Comparison of ENCODE assay signal across 11 cellular contexts in genomic region chr7:153886506-153887391, GRCh38.
DNase-seq lines count a peak whose midpoint lies in the region; ATAC-seq and TF ChIP-seq lines count a peak whose summit lies in the region.
"Had no signal": no experiment of that assay in that cellular context is flagged by ENCODE, and none has a peak within 500 bp of the region (broad histone marks: within the 10 kb centered on the region; RNA-seq: fewer than 3 reads in every experiment).

No MANE protein-coding gene starts in this region.

- no peaks in the 10 kb centered on the region for H3K4me1 Mint-ChIP-seq in activated naive CD8-positive, alpha-beta T cell treated with anti-CD3 and anti-CD28 coated beads, Interleukin-2, amount 50 U/mL, for 24 hours

- H3K27me3 ChIP-seq in HUES6 (ENCODE audit: control insufficient read depth, insufficient read depth, low read length) (peaks cover 75% of the 10 kb centered on the region), hepatocyte (peaks cover 54% of the 10 kb centered on the region), rectal smooth muscle tissue (ENCODE audit: control insufficient read depth, insufficient read depth, low read length) (no peaks in the 10 kb centered on the region)
- H3K27me3 ChIP-seq: vagina had no signal

- H3K36me3 ChIP-seq in HUES6 (ENCODE audit: control insufficient read depth, insufficient read depth, low read length) (no peaks in the 10 kb centered on the region), hepatocyte (replicated peaks; ENCODE audit: insufficient read depth, low read depth) (no peaks in the 10 kb centered on the region), rectal smooth muscle tissue (ENCODE audit: control insufficient read depth, insufficient read depth, low read length) (no peaks in the 10 kb centered on the region)
- H3K36me3 ChIP-seq: vagina had no signal

- no peak for ATAC-seq in activated naive CD8-positive, alpha-beta T cell treated with anti-CD3 and anti-CD28 coated beads, Interleukin-2, amount 50 U/mL, for 24 hours

- no peak overlapping the region for H3K27ac Mint-ChIP-seq in activated naive CD8-positive, alpha-beta T cell treated with anti-CD3 and anti-CD28 coated beads, Interleukin-2, amount 50 U/mL, for 24 hours

- H3K79me2 ChIP-seq in hepatocyte: no peaks in the 10 kb centered on the region

- H3K9ac ChIP-seq in HUES6 (ENCODE audit: low read length) (no peak overlapping the region), rectal smooth muscle tissue (ENCODE audit: low read length) (no peak overlapping the region)

- H3K4me3 ChIP-seq in HUES6 (ENCODE audit: low read depth, low read length): peak overlapping the region; percentile 79
- no peak overlapping the region for H3K4me3 ChIP-seq in hepatocyte
- H3K4me3 ChIP-seq in rectal smooth muscle tissue (ENCODE audit: low read length): peak overlapping the region; percentile 54

- no peaks in the 10 kb centered on the region for H3K9me2 ChIP-seq in hepatocyte (replicated peaks; ENCODE audit: insufficient read depth)

- TF ChIP-seq CTCF in hepatocyte (IDR thresholded peaks at IDR 0.05; ENCODE audit: poor library complexity): no peak

- peaks cover 2% of the 10 kb centered on the region for H3K36me3 Mint-ChIP-seq in activated naive CD8-positive, alpha-beta T cell treated with anti-CD3 and anti-CD28 coated beads, Interleukin-2, amount 50 U/mL, for 24 hours (ENCODE audit: low read depth)

- H3K4me1 ChIP-seq in HUES6 (ENCODE audit: control insufficient read depth, insufficient read depth, low read length) (no peaks in the 10 kb centered on the region), hepatocyte (ENCODE audit: insufficient read depth) (no peaks in the 10 kb centered on the region), rectal smooth muscle tissue (ENCODE audit: control insufficient read depth, insufficient read depth, low read length) (no peaks in the 10 kb centered on the region)
- H3K4me1 ChIP-seq: vagina had no signal

- DNase-seq in RPMI8226: peak; percentile 22
- peak; percentile 19 for DNase-seq in hepatocyte (ENCODE audit: low spot score)
- DNase-seq in effector CD8-positive, alpha-beta T cell (lab: John Stamatoyannopoulos, UW): no peak
- no peak for DNase-seq in activated naive CD8-positive, alpha-beta T cell treated with anti-CD3 and anti-CD28 coated beads, Interleukin-2, amount 50 U/mL, for 24 hours
- DNase-seq in NCI-H2196 treated with DMSO at 0.1 percent for 48 hours (lab: John Stamatoyannopoulos, UW; ENCODE audit: unreplicated experiment): no peak
- DNase-seq in stimulated activated CD4-positive, alpha-beta T cell treated with anti-CD3 and anti-CD28 coated beads, Interleukin-4, amount 100 ng/mL, for 24 hours: no peak
- DNase-seq: KBM-7, naive B cell had no signal

- peaks cover 4% of the 10 kb centered on the region for H3K9me3 Mint-ChIP-seq in activated naive CD8-positive, alpha-beta T cell treated with anti-CD3 and anti-CD28 coated beads, Interleukin-2, amount 50 U/mL, for 24 hours

- H2AFZ ChIP-seq in hepatocyte: no peak overlapping the region

- H3K9me3 ChIP-seq in HUES6 (ENCODE audit: control insufficient read depth, insufficient read depth, low read depth, low read length) (no peaks in the 10 kb centered on the region), hepatocyte (ENCODE audit: low read depth) (no peaks in the 10 kb centered on the region)
- H3K9me3 ChIP-seq: vagina had no signal

- peak overlapping the region; percentile 71 for H3K4me2 ChIP-seq in hepatocyte

- H3K27me3 Mint-ChIP-seq in activated naive CD8-positive, alpha-beta T cell treated with anti-CD3 and anti-CD28 coated beads, Interleukin-2, amount 50 U/mL, for 24 hours: peaks cover 28% of the 10 kb centered on the region

- H3K27ac ChIP-seq in HUES6 (ENCODE audit: low read depth, low read length) (no peak overlapping the region), hepatocyte (no peak overlapping the region), rectal smooth muscle tissue (ENCODE audit: low read depth, low read length) (no peak overlapping the region)
- H3K27ac ChIP-seq: vagina had no signal

- WGBS in hepatocyte (ENCODE audit: low lambda C conversion rate, missing lambda C conversion rate): 2% methylated on average over 88 of the region's 98 CpGs

- H4K20me1 ChIP-seq in hepatocyte (ENCODE audit: insufficient read depth, poor library complexity, severe bottlenecking): no peaks in the 10 kb centered on the region

- no peak overlapping the region for H3K4me3 Mint-ChIP-seq in activated naive CD8-positive, alpha-beta T cell treated with anti-CD3 and anti-CD28 coated beads, Interleukin-2, amount 50 U/mL, for 24 hours
- H3K4me3 Mint-ChIP-seq: naive B cell had no signal

Comparison
In these comparisons a context has a peak if more than half of its experiments do, and no peak if none do; other contexts are left out.
1. DNase-seq: peak in RPMI8226 (single experiment) and hepatocyte (single experiment); none in effector CD8-positive, alpha-beta T cell (single experiment), activated naive CD8-positive, alpha-beta T cell treated with anti-CD3 and anti-CD28 coated beads, Interleukin-2, amount 50 U/mL, for 24 hours (single experiment), NCI-H2196 treated with DMSO at 0.1 percent for 48 hours (single experiment) and stimulated activated CD4-positive, alpha-beta T cell treated with anti-CD3 and anti-CD28 coated beads, Interleukin-4, amount 100 ng/mL, for 24 hours (single experiment).